ENCODE assay signal across 25 cellular contexts in the genomic region with DNA sequence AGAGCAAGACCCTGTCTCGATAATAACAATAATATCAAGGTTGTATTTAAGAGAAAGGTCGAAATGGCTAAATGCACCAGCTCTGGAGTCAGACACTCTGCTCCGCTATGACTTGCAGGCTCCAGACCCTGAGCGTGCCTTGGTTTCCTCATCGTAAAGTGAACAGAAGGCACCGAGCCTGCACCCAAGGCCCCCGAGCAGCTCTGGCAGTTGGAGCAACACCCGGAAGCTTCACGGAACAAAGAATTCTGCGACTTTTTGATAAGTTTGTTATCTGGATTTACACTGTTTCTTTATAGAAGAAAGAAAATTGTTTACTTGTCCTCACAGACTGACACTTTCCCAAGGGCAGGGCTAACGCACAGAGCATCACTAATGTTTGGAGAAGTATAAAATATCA. TPM values are rescaled to one million over a fixed set of nuclear protein-coding genes. Genes with fewer than 3 reads are reported as not detected.
"Had no signal": no experiment of that assay in that cellular context is flagged by ENCODE, and none has a peak within 500 bp of the region (broad histone marks: within the 10 kb centered on the region; RNA-seq: fewer than 3 reads in every experiment).

No MANE protein-coding gene starts in this region.

- H3K36me3 Mint-ChIP-seq: activated CD8-positive, alpha-beta memory T cell treated with anti-CD3 and anti-CD28 coated beads, Interleukin-2, amount 10 ng/mL, durations not matched to agents 7 days and 5 days; activated naive CD4-positive, alpha-beta T cell treated with anti-CD3 and anti-CD28 coated beads, Interleukin-2, amount 50 U/mL, for 24 hours had no signal

- FAIRE-seq: TTC549 had no signal

- H3K27me3 ChIP-seq: breast epithelium had no signal

- DNase-seq: activated CD4-positive, alpha-beta T cell treated with anti-CD3 and anti-CD28 coated beads, Interleukin-2, amount 10 ng/mL, durations not matched to agents 24 days and 14 days; activated CD4-positive, alpha-beta T cell treated with anti-CD3 and anti-CD28 coated beads, Interleukin-2, amount 50 U/mL, for 48 hours; activated CD4-positive, CD25-positive, alpha-beta regulatory T cell treated with anti-CD3 and anti-CD28 coated beads, Interleukin-2, amount 50 U/mL, for 72 hours; activated CD8-positive, alpha-beta memory T cell treated with anti-CD3 and anti-CD28 coated beads, Interleukin-2, amount 10 ng/mL, durations not matched to agents 7 days and 5 days; activated effector memory CD4-positive, alpha-beta T cell treated with Interleukin-2 at 50 U/mL for 16 hours; activated naive CD4-positive, alpha-beta T cell; activated T-cell treated with anti-CD3 and anti-CD28 coated beads, Interleukin-2, amount 50 U/mL, for 24 hours; aorta; caudate nucleus; NCI-H1092; NCI-H1417; NCI-H1930; NCI-H2171; NCI-H2227 treated with DMSO at 0.1 percent for 48 hours; NCI-H526; NCI-H82; SIG-M5; T-helper 17 cell; T-helper 9 cell had no signal

- H3K4me2 ChIP-seq: KMS-11 had no signal

- H3K27ac Mint-ChIP-seq: activated CD4-positive, alpha-beta T cell treated with anti-CD3 and anti-CD28 coated beads, Interleukin-2, amount 10 ng/mL, durations not matched to agents 24 days and 14 days; activated CD8-positive, alpha-beta memory T cell treated with anti-CD3 and anti-CD28 coated beads, Interleukin-2, amount 10 ng/mL, durations not matched to agents 7 days and 5 days; activated naive CD4-positive, alpha-beta T cell treated with anti-CD3 and anti-CD28 coated beads, Interleukin-2, amount 50 U/mL, for 24 hours; activated T-cell treated with anti-CD3 and anti-CD28 coated beads, Interleukin-2, amount 50 U/mL, for 24 hours; activated T-helper 1 cell treated with anti-CD3 and anti-CD28 coated beads, Interleukin-12 subunit alpha, Interleukin-12 subunit beta, Interleukin-2, Interleukin-4 antibody, amounts not matched to agents 30 ng/mL and 10 ng/mL and 1 ng/mL, durations not matched to agents 14 hours and 24 hours and 36 hours; IgD-negative memory B cell; T-helper 17 cell had no signal

- H3K9me3 ChIP-seq: breast epithelium had no signal

- H3K9me3 Mint-ChIP-seq: activated CD4-positive, alpha-beta T cell treated with anti-CD3 and anti-CD28 coated beads, Interleukin-2, amount 10 ng/mL, durations not matched to agents 24 days and 14 days; activated naive CD4-positive, alpha-beta T cell treated with anti-CD3 and anti-CD28 coated beads, Interleukin-2, amount 50 U/mL, for 24 hours; activated T-cell treated with anti-CD3 and anti-CD28 coated beads, Interleukin-2, amount 50 U/mL, for 24 hours; activated T-helper 1 cell treated with anti-CD3 and anti-CD28 coated beads, Interleukin-12 subunit alpha, Interleukin-12 subunit beta, Interleukin-2, Interleukin-4 antibody, amounts not matched to agents 30 ng/mL and 10 ng/mL and 1 ng/mL, durations not matched to agents 14 hours and 24 hours and 36 hours had no signal

- H3K4me1 Mint-ChIP-seq: activated CD8-positive, alpha-beta memory T cell treated with anti-CD3 and anti-CD28 coated beads, Interleukin-2, amount 10 ng/mL, durations not matched to agents 7 days and 5 days; activated naive CD4-positive, alpha-beta T cell treated with anti-CD3 and anti-CD28 coated beads, Interleukin-2, amount 50 U/mL, for 24 hours had no signal

- H3K36me3 ChIP-seq: breast epithelium had no signal

- H3K4me3 ChIP-seq: breast epithelium had no signal

- H3K27ac ChIP-seq: breast epithelium, KMS-11 had no signal

- H3K4me3 Mint-ChIP-seq: activated CD4-positive, alpha-beta T cell treated with anti-CD3 and anti-CD28 coated beads, Interleukin-2, amount 10 ng/mL, durations not matched to agents 24 days and 14 days; activated CD8-positive, alpha-beta memory T cell treated with anti-CD3 and anti-CD28 coated beads, Interleukin-2, amount 10 ng/mL, durations not matched to agents 7 days and 5 days; activated naive CD4-positive, alpha-beta T cell treated with anti-CD3 and anti-CD28 coated beads, Interleukin-2, amount 50 U/mL, for 24 hours; activated T-cell treated with anti-CD3 and anti-CD28 coated beads, Interleukin-2, amount 50 U/mL, for 24 hours; activated T-helper 1 cell treated with anti-CD3 and anti-CD28 coated beads, Interleukin-12 subunit alpha, Interleukin-12 subunit beta, Interleukin-2, Interleukin-4 antibody, amounts not matched to agents 30 ng/mL and 10 ng/mL and 1 ng/mL, durations not matched to agents 14 hours and 24 hours and 36 hours; IgD-negative memory B cell; T-helper 17 cell had no signal

- ATAC-seq: activated CD8-positive, alpha-beta memory T cell treated with anti-CD3 and anti-CD28 coated beads, Interleukin-2, amount 10 ng/mL, durations not matched to agents 7 days and 5 days; T-helper 17 cell had no signal

RNA-seq across cellular contexts. Expression of a gene that starts 4.4 kb away (rescaled TPM):
- total RNA-seq: activated CD4-positive, alpha-beta T cell treated with anti-CD3 and anti-CD28 coated beads, Interleukin-2, amount 10 ng/mL, durations not matched to agents 24 days and 14 days; activated CD8-positive, alpha-beta memory T cell treated with anti-CD3 and anti-CD28 coated beads, Interleukin-2, amount 10 ng/mL, durations not matched to agents 7 days and 5 days; activated T-helper 1 cell treated with anti-CD3 and anti-CD28 coated beads, Interleukin-12 subunit alpha, Interleukin-12 subunit beta, Interleukin-2, Interleukin-4 antibody, amounts not matched to agents 30 ng/mL and 10 ng/mL and 1 ng/mL, durations not matched to agents 14 hours and 24 hours and 36 hours had no signal
- polyA plus RNA-seq: IgD-negative memory B cell had no signal
